In genomic region chr2:47641366-47641765, GRCh38 we compare ENCODE assay signal across 29 cellular contexts.
"Had no signal": no experiment of that assay in that cellular context is flagged by ENCODE, and none has a peak within 500 bp of the region (broad histone marks: within the 10 kb centered on the region; RNA-seq: fewer than 3 reads in every experiment).

No MANE protein-coding gene starts in this region.

- H3K4me1 Mint-ChIP-seq: mesothelial cell of epicardium had no signal

- H3K4me1 ChIP-seq: colonic mucosa, left lung, parathyroid adenoma, right atrium auricular region, spleen, tibial nerve, upper lobe of left lung had no signal

- DNase-seq: colonic mucosa; effector CD8-positive, alpha-beta T cell; endodermal cell; hypothalamus; left lung; mesenchymal stem cell; mucosa of descending colon; naive B cell; spleen; stimulated activated CD4-positive, alpha-beta T cell treated with anti-CD3 and anti-CD28 coated beads, Interleukin-4, amount 100 ng/mL, for 4 hours; stimulated activated naive CD8-positive, alpha-beta T cell treated with anti-CD3 and anti-CD28 coated beads, Interleukin-15, Interleukin-2, amounts not matched to agents 100 U/mL and 50 U/mL, for 24 hours; upper lobe of left lung had no signal

- H3K27me3 ChIP-seq: colonic mucosa, esophagus muscularis mucosa, left lung, neutrophil, right atrium auricular region, spleen, tibial nerve, upper lobe of left lung had no signal

- H3K9me3 Mint-ChIP-seq: dendritic cell treated with granulocyte-macrophage colony-stimulating factor and Interleukin-4, amounts not matched to agents 40 ng/mL and 50 ng/mL, for 4 days; natural killer cell treated with Interleukin-12 subunit alpha and Interleukin-12 subunit beta and Interleukin-15 and Interleukin-18, amount 100 ng/mL, for 72 hours; neural crest cell; stimulated activated memory B cell treated with anti-CD40 and anti-IgM and Interleukin-4, amounts not matched to agents 10 μg/mL and 1 μg/mL and 100 μg/mL, for 72 hours had no signal

- H3K27ac Mint-ChIP-seq: dendritic cell treated with granulocyte-macrophage colony-stimulating factor and Interleukin-4, amounts not matched to agents 40 ng/mL and 50 ng/mL, for 4 days; endodermal cell; mesothelial cell of epicardium; natural killer cell treated with Interleukin-12 subunit alpha and Interleukin-12 subunit beta and Interleukin-15 and Interleukin-18, amount 100 ng/mL, for 72 hours; progenitor cell of endocrine pancreas; stimulated activated memory B cell treated with anti-CD40 and anti-IgM and Interleukin-4, amounts not matched to agents 10 μg/mL and 1 μg/mL and 100 μg/mL, for 72 hours had no signal

- H3K27ac ChIP-seq: colonic mucosa, esophagus muscularis mucosa, left lung, neutrophil, parathyroid adenoma, right atrium auricular region, skin epidermis, spleen, thoracic aorta, tibial nerve, upper lobe of left lung had no signal

- H3K9ac ChIP-seq: parathyroid adenoma had no signal

- H3K27me3 Mint-ChIP-seq: naive B cell; stimulated activated memory B cell treated with anti-CD40 and anti-IgM and Interleukin-4, amounts not matched to agents 10 μg/mL and 1 μg/mL and 100 μg/mL, for 72 hours had no signal

- H3K79me2 ChIP-seq: parathyroid adenoma had no signal

- H3K36me3 ChIP-seq: colonic mucosa, esophagus muscularis mucosa, left lung, neutrophil, right atrium auricular region, spleen, thoracic aorta, tibial nerve, upper lobe of left lung had no signal

- H2AFZ ChIP-seq: parathyroid adenoma had no signal

- ATAC-seq: left lung; mucosa of descending colon; natural killer cell treated with Interleukin-12 subunit alpha and Interleukin-12 subunit beta and Interleukin-15 and Interleukin-18, amount 100 ng/mL, for 72 hours; sciatic nerve; stimulated activated memory B cell treated with anti-CD40 and anti-IgM and Interleukin-4, amounts not matched to agents 10 μg/mL and 1 μg/mL and 100 μg/mL, for 72 hours; stimulated activated naive CD8-positive, alpha-beta T cell treated with anti-CD3 and anti-CD28 coated beads, Interleukin-15, Interleukin-2, amounts not matched to agents 100 U/mL and 50 U/mL, for 24 hours had no signal

- H3K4me3 ChIP-seq: colonic mucosa, esophagus muscularis mucosa, left lung, mucosa of descending colon, right atrium auricular region, skin epidermis, spleen, thoracic aorta, tibial nerve, upper lobe of left lung had no signal

- H3K36me3 Mint-ChIP-seq: mesothelial cell of epicardium; naive B cell; natural killer cell treated with Interleukin-12 subunit alpha and Interleukin-12 subunit beta and Interleukin-15 and Interleukin-18, amount 100 ng/mL, for 72 hours; stimulated activated memory B cell treated with anti-CD40 and anti-IgM and Interleukin-4, amounts not matched to agents 10 μg/mL and 1 μg/mL and 100 μg/mL, for 72 hours had no signal

- H3K9me3 ChIP-seq: colonic mucosa, esophagus muscularis mucosa, left lung, mucosa of descending colon, neutrophil, right atrium auricular region, spleen, thoracic aorta, tibial nerve, upper lobe of left lung had no signal

- H3K4me3 Mint-ChIP-seq: dendritic cell treated with granulocyte-macrophage colony-stimulating factor and Interleukin-4, amounts not matched to agents 40 ng/mL and 50 ng/mL, for 4 days; endodermal cell; mesothelial cell of epicardium; naive B cell; natural killer cell treated with Interleukin-12 subunit alpha and Interleukin-12 subunit beta and Interleukin-15 and Interleukin-18, amount 100 ng/mL, for 72 hours; neural crest cell; stimulated activated memory B cell treated with anti-CD40 and anti-IgM and Interleukin-4, amounts not matched to agents 10 μg/mL and 1 μg/mL and 100 μg/mL, for 72 hours had no signal

- FAIRE-seq: frontal cortex, keratinocyte, urothelium cell line had no signal
